In genomic region chr9:81814794-81815464, GRCh38 we compare ENCODE assay signal across 8 cellular contexts.
DNase-seq lines count a peak whose midpoint lies in the region; ATAC-seq and TF ChIP-seq lines count a peak whose summit lies in the region.

No MANE protein-coding gene starts in this region.

- H2AFZ ChIP-seq in mammary epithelial cell (ENCODE audit: low read depth, low read length) = peak overlapping the region; percentile 44

- H3K9me3 Mint-ChIP-seq in MCF 10A (ENCODE audit: unreplicated experiment) = no peaks in the 10 kb centered on the region

- no peak for TF ChIP-seq CTCF in mammary epithelial cell (conservative IDR thresholded peaks at IDR 0.05 in 1 of 2, IDR thresholded peaks at IDR 0.05 in 1 of 2; ENCODE audit: extremely low read depth in 1 of 2, insufficient read depth in 1 of 2, low read depth in 1 of 2, low read length in 2 of 2)
- no peak for TF ChIP-seq CTCF in MCF 10A (IDR thresholded peaks at IDR 0.05; ENCODE audit: unreplicated experiment)
- no peak for TF ChIP-seq CTCF in tibial nerve (IDR thresholded peaks at IDR 0.05)

- ATAC-seq in HG03565 (IDR thresholded peaks at IDR 0.05; ENCODE audit: unreplicated experiment) = peak; percentile 83

- H3K4me3 ChIP-seq in mammary epithelial cell (replicated peaks in 1 of 3; ENCODE audit: insufficient read depth in 1 of 3, low read depth in 2 of 3, low read length in 3 of 3) = no peak overlapping the region
- H3K4me3 ChIP-seq in tibial nerve = no peak overlapping the region

- intact Hi-C loops in mammary epithelial cell (cut with micrococcal nuclease) (no loop called here), MCF 10A (cut with micrococcal nuclease) (no loop called here)

- WGBS in mammary epithelial cell (ENCODE audit: low coverage, missing lambda C conversion rate) = 13% methylated on average over 3 of the region's 3 CpGs
- 21 to 25% methylated on average over 3 of the region's 3 CpGs for WGBS in tibial nerve, 2 donors

- DNase-seq in mammary epithelial cell (peak; percentile 84), MCF 10A (ENCODE audit: unreplicated experiment) (no peak), tibial nerve (ENCODE audit: low spot score in 2 of 2) (no peak), occipital lobe (lab: John Stamatoyannopoulos, UW) (no peak), HT-29 (ENCODE audit: low spot score) (no peak), NCI-H1105 treated with DMSO at 0.1 percent for 48 hours (lab: John Stamatoyannopoulos, UW) (no peak)
- DNase-seq in central memory CD4-positive, alpha-beta T cell = peak; percentile 7

- no peak for TF ChIP-seq EP300 in tibial nerve (IDR thresholded peaks at IDR 0.05)

- H3K27me3 ChIP-seq in mammary epithelial cell (ENCODE audit: insufficient read depth, low read length) (no peaks in the 10 kb centered on the region), tibial nerve (no peaks in the 10 kb centered on the region)

- no peaks in the 10 kb centered on the region for H3K27me3 Mint-ChIP-seq in MCF 10A (ENCODE audit: insufficient read depth, unreplicated experiment)

- TF ChIP-seq POLR2A in tibial nerve (IDR thresholded peaks at IDR 0.05) = no peak

- no peak overlapping the region for H3K27ac Mint-ChIP-seq in MCF 10A (ENCODE audit: low read depth, unreplicated experiment)

- H3K4me3 Mint-ChIP-seq in MCF 10A (ENCODE audit: unreplicated experiment) = no peak overlapping the region

- BruUV-seq in mammary epithelial cell (replicated peaks; lab: Mats Ljungman, UMichigan) = no TSS peak
- BruUV-seq in MCF 10A (replicated peaks; lab: Mats Ljungman, UMichigan) = no TSS peak

- no peaks in the 10 kb centered on the region for H3K9me3 ChIP-seq in mammary epithelial cell (replicated peaks; ENCODE audit: insufficient read depth, low read length)
- no peaks in the 10 kb centered on the region for H3K9me3 ChIP-seq in tibial nerve

- peaks cover 13% of the 10 kb centered on the region for H3K4me1 ChIP-seq in mammary epithelial cell (ENCODE audit: insufficient read depth, low read length)
- peaks cover 0 to 23% (median 14%) of the 10 kb centered on the region in 4 donors for H3K4me1 ChIP-seq in tibial nerve

- in situ Hi-C loops in mammary epithelial cell (cut with MboI; ENCODE audit: low sequenced_read_pairs in 2 of 2) = no loop called here

- H3K36me3 ChIP-seq in mammary epithelial cell (ENCODE audit: insufficient read depth, low read length) = no peaks in the 10 kb centered on the region
- no peaks in the 10 kb centered on the region for H3K36me3 ChIP-seq in tibial nerve

- CTCF ChIA-PET in mammary epithelial cell (lab: Charles Lee; ENCODE audit: low non-redundant PET) (no interaction called here), MCF 10A (lab: Yijun Ruan, JAX) (no interaction called here)

- POLR2A ChIA-PET in MCF 10A (lab: Yijun Ruan, JAX) = no interaction called here

- no peaks in the 10 kb centered on the region for H3K36me3 Mint-ChIP-seq in MCF 10A (ENCODE audit: insufficient read depth, unreplicated experiment)

- H4K20me1 ChIP-seq in mammary epithelial cell (ENCODE audit: insufficient read depth, low read length) = no peaks in the 10 kb centered on the region

- no peaks in the 10 kb centered on the region for H3K79me2 ChIP-seq in mammary epithelial cell (ENCODE audit: insufficient read depth, low read length)

- peak overlapping the region; percentile 13 for H3K4me2 ChIP-seq in mammary epithelial cell (ENCODE audit: insufficient read depth, low read depth, low read length)

- dilution Hi-C loops in mammary epithelial cell (cut with HindIII; ENCODE audit: low sequenced_read_pairs) = no loop called here

- H3K27ac ChIP-seq in mammary epithelial cell (ENCODE audit: insufficient read depth, low read depth, low read length) = peak overlapping the region; percentile 3
- peak overlapping the region; percentile 11 to 52 (median 32) for H3K27ac ChIP-seq in tibial nerve

- peaks cover 8% of the 10 kb centered on the region for H3K4me1 Mint-ChIP-seq in MCF 10A (ENCODE audit: insufficient read depth, unreplicated experiment)

- H3K9ac ChIP-seq in mammary epithelial cell (ENCODE audit: insufficient read depth, low read length) = no peak overlapping the region

Comparison
In these comparisons a context has a peak if more than half of its experiments do, and no peak if none do; other contexts are left out.
1. DNase-seq: peak in mammary epithelial cell (single experiment) and central memory CD4-positive, alpha-beta T cell (single experiment); none in MCF 10A (single experiment), tibial nerve (0 of 2), occipital lobe (single experiment), HT-29 (single experiment) and NCI-H1105 treated with DMSO at 0.1 percent for 48 hours (single experiment).